ENCODE assay signal across 8 cellular contexts in the genomic region with DNA sequence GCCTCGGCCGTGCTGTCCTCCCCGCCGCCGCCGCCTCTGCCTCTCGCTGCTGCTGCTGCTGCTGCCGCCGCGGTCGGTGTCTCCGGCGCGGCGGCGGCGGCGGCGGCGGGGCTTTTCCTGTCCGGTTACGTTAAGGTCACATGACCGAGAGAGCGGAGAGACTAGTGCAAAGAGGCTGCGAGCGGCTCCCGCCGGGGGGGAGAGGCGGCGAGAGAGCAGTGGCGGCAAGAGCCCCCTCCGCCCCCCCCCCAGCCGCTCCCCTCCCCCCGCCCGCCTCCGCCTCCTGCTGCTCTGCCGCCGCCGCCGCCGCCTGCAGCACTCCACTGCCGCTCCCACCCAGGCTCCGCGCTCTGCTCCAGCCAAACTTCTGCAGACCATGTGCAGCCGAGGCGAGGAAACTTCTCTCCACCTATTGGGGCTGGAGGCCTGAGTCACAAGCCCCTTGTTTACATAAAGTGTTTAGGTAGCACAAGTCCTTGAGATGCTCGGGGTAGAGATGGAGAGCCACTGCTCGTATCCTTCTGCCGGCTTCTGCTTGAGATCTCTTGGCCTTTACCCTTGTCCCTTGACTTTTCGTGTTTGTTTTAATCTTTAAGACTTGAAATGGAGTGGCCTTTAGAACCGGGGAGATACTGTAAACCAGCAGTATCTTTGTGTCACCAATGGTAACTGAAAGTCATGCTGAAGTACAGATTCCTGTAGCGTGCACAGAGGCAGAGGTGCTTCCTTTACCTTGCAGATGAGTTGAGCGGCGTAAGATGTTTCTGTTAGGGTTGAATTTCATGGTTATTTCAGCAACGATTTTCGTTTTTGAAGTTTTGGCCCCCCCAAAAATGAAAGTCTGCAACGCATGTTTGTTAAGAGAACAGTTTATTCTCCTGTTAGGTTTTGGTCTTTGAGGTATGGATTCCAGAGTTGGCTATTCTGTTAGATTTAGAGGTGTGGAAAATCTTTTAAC. TPM values are rescaled to one million over a fixed set of nuclear protein-coding genes. Genes with fewer than 3 reads are reported as not detected.
DNase-seq lines count a peak whose midpoint lies in the region; ATAC-seq and TF ChIP-seq lines count a peak whose summit lies in the region.

A gene with protein sequence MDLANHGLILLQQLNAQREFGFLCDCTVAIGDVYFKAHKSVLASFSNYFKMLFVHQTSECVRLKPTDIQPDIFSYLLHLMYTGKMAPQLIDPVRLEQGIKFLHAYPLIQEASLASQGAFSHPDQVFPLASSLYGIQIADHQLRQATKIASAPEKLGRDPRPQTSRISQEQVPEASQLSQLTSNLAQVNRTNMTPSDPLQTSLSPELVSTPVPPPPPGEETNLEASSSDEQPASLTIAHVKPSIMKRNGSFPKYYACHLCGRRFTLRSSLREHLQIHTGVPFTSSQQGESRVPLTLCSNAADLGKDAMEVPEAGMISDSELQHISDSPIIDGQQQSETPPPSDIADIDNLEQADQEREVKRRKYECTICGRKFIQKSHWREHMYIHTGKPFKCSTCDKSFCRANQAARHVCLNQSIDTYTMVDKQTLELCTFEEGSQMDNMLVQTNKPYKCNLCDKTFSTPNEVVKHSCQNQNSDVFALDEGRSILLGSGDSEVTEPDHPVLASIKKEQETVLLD (minus strand): TSS at position 89 of the 958 bp plus-strand sequence. CDS start 17,922 bp downstream, outside the sequence.

- peak within 1 kb of the TSS; percentile 98 for H3K27ac Mint-ChIP-seq in activated CD8-positive, alpha-beta T cell treated with anti-CD3 and anti-CD28 coated beads for 36 hours

- H3K4me1 Mint-ChIP-seq in activated CD8-positive, alpha-beta T cell treated with anti-CD3 and anti-CD28 coated beads for 36 hours (ENCODE audit: low read depth), result peaks cover 53% of the 10 kb centered on the region

- peak within 1 kb of the TSS; percentile 99 to 100 for H3K27ac ChIP-seq in lung (ENCODE audit: low read depth in 1 of 2, low read length in 1 of 2)

- no peak for TF ChIP-seq CTCF in activated CD8-positive, alpha-beta T cell treated with anti-CD3 and anti-CD28 coated beads for 36 hours (IDR thresholded peaks at IDR 0.05)
- no peak for TF ChIP-seq CTCF in lung (IDR thresholded peaks at IDR 0.05; ENCODE audit: control extremely low read depth, extremely low read depth)

- H3K27me3 Mint-ChIP-seq in activated CD8-positive, alpha-beta T cell treated with anti-CD3 and anti-CD28 coated beads for 36 hours, result no peaks in the 10 kb centered on the region

- H3K36me3 Mint-ChIP-seq in activated CD8-positive, alpha-beta T cell treated with anti-CD3 and anti-CD28 coated beads for 36 hours (ENCODE audit: low read depth), result peaks cover 48% of the 10 kb centered on the region

- DNase-seq in NCI-H187 (lab: John Stamatoyannopoulos, UW) (peak; percentile 11 to 18), NCI-H187 treated with DMSO at 0.1 percent for 48 hours (lab: John Stamatoyannopoulos, UW) (no peak), NCI-H748 treated with DMSO at 0.1 percent for 48 hours (lab: John Stamatoyannopoulos, UW) (peak; percentile 70), lung (ENCODE audit: low spot score) (peak; percentile 65)
- DNase-seq in activated CD8-positive, alpha-beta T cell treated with anti-CD3 and anti-CD28 coated beads for 36 hours, result peak; percentile 78
- DNase-seq in effector CD4-positive, alpha-beta T cell, result peak; percentile 58
- DNase-seq in stimulated activated CD4-positive, alpha-beta T cell treated with anti-CD3 and anti-CD28 coated beads, TNF-alpha, amount 100 ng/mL, for 1 hour (ENCODE audit: low read depth in 3 of 3, low spot score in 1 of 3), result peak in 2 of 3 donors; percentile 39 to 46

- intact Hi-C loops in activated CD8-positive, alpha-beta T cell treated with anti-CD3 and anti-CD28 coated beads for 36 hours (cut with micrococcal nuclease), result loop anchor here (5.0 kb wide), 1 partner anchor 61 kb away; the partner anchor contains the start of gene RMND1

- peak within 1 kb of the TSS; percentile 84 for H3K4me3 ChIP-seq in lung

- H3K36me3 ChIP-seq in lung (ENCODE audit: control insufficient read depth in 2 of 2, insufficient read depth in 2 of 2, low read length in 2 of 2), result no peaks in the 10 kb centered on the region

- H3K27me3 ChIP-seq in lung (ENCODE audit: control insufficient read depth, insufficient read depth), result no peaks in the 10 kb centered on the region

- POLR2A ChIA-PET in activated CD8-positive, alpha-beta T cell treated with anti-CD3 and anti-CD28 coated beads for 36 hours (lab: Charles Lee), result interaction anchor here (2.2 to 7.6 kb wide), 2 partner anchors 16 to 61 kb away, joined by 6 to 81 read pairs; partner anchors contain the start of gene RMND1

- H3K9me3 ChIP-seq in lung (ENCODE audit: control insufficient read depth in 2 of 2, insufficient read depth in 1 of 2, low read length in 1 of 2), result no peaks in the 10 kb centered on the region

- H3K4me1 ChIP-seq in lung (ENCODE audit: control insufficient read depth in 2 of 2, insufficient read depth in 2 of 2, low read length in 2 of 2), result peaks cover 5 to 26% of the 10 kb centered on the region in 2 donors

- H3K4me3 Mint-ChIP-seq in activated CD8-positive, alpha-beta T cell treated with anti-CD3 and anti-CD28 coated beads for 36 hours, result peak within 1 kb of the TSS; percentile 99

- ATAC-seq in HG03064 (IDR thresholded peaks at IDR 0.05; ENCODE audit: low read depth, unreplicated experiment) (peak; percentile 12), lung (ENCODE audit: insufficient read depth, low FRiP score) (no peak)
- peak; percentile 6 for ATAC-seq in activated CD8-positive, alpha-beta T cell treated with anti-CD3 and anti-CD28 coated beads for 36 hours

- H3K9me3 Mint-ChIP-seq in activated CD8-positive, alpha-beta T cell treated with anti-CD3 and anti-CD28 coated beads for 36 hours, result no peaks in the 10 kb centered on the region

- WGBS in lung, 2 donors, result 1% methylated on average over 29 to 53 of the region's 57 CpGs

- CTCF ChIA-PET in activated CD8-positive, alpha-beta T cell treated with anti-CD3 and anti-CD28 coated beads for 36 hours (lab: Charles Lee), result interaction anchor here (1.0 to 2.0 kb wide), 2 partner anchors 14 to 60 kb away, joined by 6 to 7 read pairs; partner anchors contain the start of gene RMND1

RNA-seq across cellular contexts. Expression of the gene that starts here (rescaled TPM):
- 10 to 100 TPM; 16.5 to 16.7 TPM for total RNA-seq in activated CD8-positive, alpha-beta T cell treated with anti-CD3 and anti-CD28 coated beads for 36 hours
- total RNA-seq in lung, result 10 to 100 TPM; 10.5 to 13.9 TPM
- 1 to 10 TPM; 8.1 to 9.1 TPM for polyA plus RNA-seq in lung
